ENCODE assay signal across 13 cellular contexts in genomic region chr2:191251014-191251413, GRCh38.
"Had no signal": no experiment of that assay in that cellular context is flagged by ENCODE, and none has a peak within 500 bp of the region (broad histone marks: within the 10 kb centered on the region; RNA-seq: fewer than 3 reads in every experiment).

No MANE protein-coding gene starts in this region.

- DNase-seq: activated CD4-positive, alpha-beta T cell treated with anti-CD3 and anti-CD28 coated beads, Interleukin-2, amount 50 U/mL, for 4 hours; activated CD4-positive, CD25-positive, alpha-beta regulatory T cell treated with anti-CD3 and anti-CD28 coated beads, Interleukin-2, amount 50 U/mL, for 72 hours; activated naive CD4-positive, alpha-beta T cell treated with anti-CD3 and anti-CD28 coated beads, Interleukin-2, amount 50 U/mL, for 16 hours; left lung; ovary; spleen; stimulated activated CD4-positive, alpha-beta T cell treated with anti-CD3 and anti-CD28 coated beads, Interleukin-1b, Interleukin-23, amount 100 ng/mL, for 48 hours; stomach; T-cell; T-helper 9 cell had no signal

- H3K4me3 ChIP-seq: cardiac muscle cell, left lung, ovary, spleen, stomach, thoracic aorta had no signal

- H3K27ac ChIP-seq: cardiac muscle cell, left lung, ovary, stomach, thoracic aorta had no signal

- H3K36me3 ChIP-seq: cardiac muscle cell, left lung, ovary, spleen, stomach, thoracic aorta had no signal

- H3K9me3 ChIP-seq: left lung, ovary, spleen, stomach, thoracic aorta had no signal

- ATAC-seq: left lung, sciatic nerve, T-cell had no signal

- H3K27me3 ChIP-seq: cardiac muscle cell, ovary had no signal
